Comparison of ENCODE assay signal across 1 cellular context in the genomic region with DNA sequence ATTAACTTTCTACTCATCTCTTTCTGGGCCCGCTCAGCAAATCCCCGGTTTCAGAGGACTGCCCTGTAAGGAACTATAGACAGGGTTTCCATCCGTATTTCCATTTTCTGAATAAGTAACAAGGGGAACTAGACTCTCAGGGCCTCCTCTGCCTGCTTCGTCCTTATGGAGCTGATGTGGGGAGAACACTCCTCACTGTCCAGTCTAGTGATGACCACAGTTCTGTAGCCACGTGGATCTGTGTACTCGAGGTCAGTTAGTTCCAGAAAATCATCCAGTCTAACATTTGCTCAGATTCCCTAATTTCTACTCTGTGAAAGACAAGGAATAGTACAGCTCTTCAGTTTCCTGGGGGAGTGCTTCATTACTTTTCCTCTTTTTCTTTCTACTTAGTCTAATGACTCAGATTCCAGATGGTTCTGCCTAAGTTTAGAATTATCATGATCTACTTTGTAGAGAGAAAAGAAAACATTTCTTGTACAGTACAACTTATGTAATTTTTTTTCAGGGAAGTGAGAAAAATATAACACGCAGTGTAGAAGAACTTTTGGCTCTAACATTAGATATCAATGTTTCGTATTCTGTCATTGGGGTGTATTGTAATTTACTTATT.
TF ChIP-seq lines count a peak whose summit lies in the region.

No MANE protein-coding gene starts in this region.

TF ChIP-seq in H1, 55 proteins besides CTCF, POLR2A, EP300 and RAD21 (continued from another document):
- TF ChIP-seq SP1 (IDR thresholded peaks at IDR 0.05; ENCODE audit: low read depth, low read length) (no peak), CREB1 (IDR thresholded peaks at IDR 0.05) (no peak), SRF (IDR thresholded peaks at IDR 0.05; ENCODE audit: low read depth, low read length) (no peak), TAF7 (optimal IDR thresholded peaks at IDR 0.05; ENCODE audit: borderline replicate concordance, low read depth, low read length) (no peak), CBX8 (IDR thresholded peaks at IDR 0.05; ENCODE audit: borderline replicate concordance, low read depth, low read length) (no peak), TEAD4 (IDR thresholded peaks at IDR 0.05; ENCODE audit: low read depth, low read length) (no peak)
- TF ChIP-seq, protein P1, sequence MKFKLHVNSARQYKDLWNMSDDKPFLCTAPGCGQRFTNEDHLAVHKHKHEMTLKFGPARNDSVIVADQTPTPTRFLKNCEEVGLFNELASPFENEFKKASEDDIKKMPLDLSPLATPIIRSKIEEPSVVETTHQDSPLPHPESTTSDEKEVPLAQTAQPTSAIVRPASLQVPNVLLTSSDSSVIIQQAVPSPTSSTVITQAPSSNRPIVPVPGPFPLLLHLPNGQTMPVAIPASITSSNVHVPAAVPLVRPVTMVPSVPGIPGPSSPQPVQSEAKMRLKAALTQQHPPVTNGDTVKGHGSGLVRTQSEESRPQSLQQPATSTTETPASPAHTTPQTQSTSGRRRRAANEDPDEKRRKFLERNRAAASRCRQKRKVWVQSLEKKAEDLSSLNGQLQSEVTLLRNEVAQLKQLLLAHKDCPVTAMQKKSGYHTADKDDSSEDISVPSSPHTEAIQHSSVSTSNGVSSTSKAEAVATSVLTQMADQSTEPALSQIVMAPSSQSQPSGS (IDR thresholded peaks at IDR 0.05; ENCODE audit: low read length): no peak
TF ChIP-seq in H1: peak in this region for 0.
